17 cellular contexts compared by ENCODE assay signal in the genomic region with DNA sequence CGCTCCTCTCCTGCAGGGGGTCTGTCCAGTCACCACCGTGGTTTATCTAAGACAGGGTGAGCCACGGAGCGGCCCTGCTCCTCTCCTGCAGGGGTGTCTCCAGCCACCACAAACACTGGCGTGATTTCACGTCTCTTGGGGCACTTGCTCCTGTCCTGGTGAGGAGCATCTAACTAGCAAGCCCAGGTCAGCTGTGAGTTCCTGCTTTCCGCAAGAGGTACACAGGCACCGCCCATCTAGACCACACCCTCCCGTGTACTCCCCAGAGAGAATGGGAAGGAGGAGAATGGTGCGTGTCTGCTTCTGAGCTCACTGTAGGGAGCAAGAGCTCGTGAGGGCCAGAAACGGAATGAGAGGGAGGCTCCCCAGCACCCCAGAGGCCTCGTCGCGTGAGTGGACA. TPM values are rescaled to one million over a fixed set of nuclear protein-coding genes. Genes with fewer than 3 reads are reported as not detected.
A peak's percentile ranks its signal among the peaks of the same experiment; 100 is the strongest.
DNase-seq lines count a peak whose midpoint lies in the region; ATAC-seq and TF ChIP-seq lines count a peak whose summit lies in the region.
"Had no signal": no experiment of that assay in that cellular context is flagged by ENCODE, and none has a peak within 500 bp of the region (broad histone marks: within the 10 kb centered on the region; RNA-seq: fewer than 3 reads in every experiment).

No MANE protein-coding gene starts in this region.

- no peak overlapping the region for H3K27ac ChIP-seq in BLaER1 treated with 17β-estradiol and CSF1 and Interleukin-3, amounts not matched to agents 10 nM and 100 nM
- no peak overlapping the region for H3K27ac ChIP-seq in colonic mucosa
- H3K27ac ChIP-seq: C4-2B had no signal

- ATAC-seq in activated CD4-positive, alpha-beta T cell treated with anti-CD3 and anti-CD28 coated beads for 36 hours: no peak
- no peak for ATAC-seq in HG02840 (IDR thresholded peaks at IDR 0.05; ENCODE audit: low FRiP score, unreplicated experiment)
- ATAC-seq: HCT116, HepG2 had no signal

- POLR2A ChIA-PET in activated CD4-positive, alpha-beta T cell treated with anti-CD3 and anti-CD28 coated beads for 36 hours (lab: Charles Lee): no interaction called here

- no peaks in the 10 kb centered on the region for H3K9me3 Mint-ChIP-seq in nephron
- H3K9me3 Mint-ChIP-seq in activated CD4-positive, alpha-beta T cell treated with anti-CD3 and anti-CD28 coated beads for 36 hours (ENCODE audit: low read depth): no peaks in the 10 kb centered on the region

- H3K9ac ChIP-seq in BLaER1 treated with 17β-estradiol and CSF1 and Interleukin-3, amounts not matched to agents 10 nM and 100 nM: no peak overlapping the region
- no peak overlapping the region for H3K9ac ChIP-seq in colonic mucosa (ENCODE audit: low read depth in 2 of 2, low read length in 2 of 2)

- peaks cover 55% of the 10 kb centered on the region for H3K27me3 Mint-ChIP-seq in nephron (ENCODE audit: low read depth)
- peaks cover 21% of the 10 kb centered on the region for H3K27me3 Mint-ChIP-seq in activated CD4-positive, alpha-beta T cell treated with anti-CD3 and anti-CD28 coated beads for 36 hours

- CTCF ChIA-PET in activated CD4-positive, alpha-beta T cell treated with anti-CD3 and anti-CD28 coated beads for 36 hours (lab: Charles Lee): no interaction called here

- peaks cover 25 to 67% (median 65%) of the 10 kb centered on the region in 10 experiments for H3K4me1 ChIP-seq in BLaER1 treated with 17β-estradiol and CSF1 and Interleukin-3, amounts not matched to agents 10 nM and 100 nM
- H3K4me1 ChIP-seq in colonic mucosa: no peaks in the 10 kb centered on the region

- TF ChIP-seq CTCF in NB4 (IDR thresholded peaks at IDR 0.05; ENCODE audit: low read depth, low read length) (no peak), colonic mucosa (IDR thresholded peaks at IDR 0.05) (no peak), nephron (IDR thresholded peaks at IDR 0.05; ENCODE audit: unreplicated experiment in 3 of 3) (no peak)

- H3K4me2 ChIP-seq in BLaER1 treated with 17β-estradiol and CSF1 and Interleukin-3, amounts not matched to agents 10 nM and 100 nM: peak overlapping the region; percentile 44 to 84 (median 74)

- no peaks in the 10 kb centered on the region for H3K36me3 ChIP-seq in BLaER1 treated with 17β-estradiol and CSF1 and Interleukin-3, amounts not matched to agents 10 nM and 100 nM
- no peaks in the 10 kb centered on the region for H3K36me3 ChIP-seq in colonic mucosa

- peak overlapping the region in 2 of 3 experiments; percentile 28 to 40 for H3K27ac Mint-ChIP-seq in nephron
- H3K27ac Mint-ChIP-seq in activated CD4-positive, alpha-beta T cell treated with anti-CD3 and anti-CD28 coated beads for 36 hours: no peak overlapping the region
- H3K27ac Mint-ChIP-seq: CD4-positive, alpha-beta memory T cell had no signal

- no peak overlapping the region for H3K4me3 ChIP-seq in BLaER1 treated with 17β-estradiol and CSF1 and Interleukin-3, amounts not matched to agents 10 nM and 100 nM
- H3K4me3 ChIP-seq in NB4 (ENCODE audit: low read depth, low read length): no peak overlapping the region
- H3K4me3 ChIP-seq in colonic mucosa: no peak overlapping the region

- H3K9me3 ChIP-seq in BLaER1 treated with 17β-estradiol and CSF1 and Interleukin-3, amounts not matched to agents 10 nM and 100 nM (replicated peaks in 1 of 11): no peaks in the 10 kb centered on the region
- H3K9me3 ChIP-seq in colonic mucosa: no peaks in the 10 kb centered on the region

- H3K36me3 Mint-ChIP-seq in nephron (ENCODE audit: low read depth): no peaks in the 10 kb centered on the region
- no peaks in the 10 kb centered on the region for H3K36me3 Mint-ChIP-seq in activated CD4-positive, alpha-beta T cell treated with anti-CD3 and anti-CD28 coated beads for 36 hours (ENCODE audit: low read depth)
- H3K36me3 Mint-ChIP-seq: CD4-positive, alpha-beta memory T cell had no signal

- DNase-seq in NB4 (ENCODE audit: low read depth): peak; percentile 13
- DNase-seq in colonic mucosa: peak; percentile 58
- no peak for DNase-seq in DMS 273 (lab: John Stamatoyannopoulos, UW; ENCODE audit: unreplicated experiment)
- DNase-seq in activated CD4-positive, alpha-beta T cell treated with anti-CD3 and anti-CD28 coated beads for 36 hours: no peak
- DNase-seq in NCI-H1436 (lab: John Stamatoyannopoulos, UW): no peak
- DNase-seq: ACHN; CD4-positive, alpha-beta memory T cell; DMS153; DMS79 treated with DMSO at 0.1 percent for 48 hours; GDM1 had no signal

- H4K20me1 ChIP-seq in BLaER1 treated with 17β-estradiol and CSF1 and Interleukin-3, amounts not matched to agents 10 nM and 100 nM: peaks cover 0 to 10% (median 0%) of the 10 kb centered on the region in 11 experiments; a peak in 3 of 22 replicates

- peaks cover 0 to 59% (median 0%) of the 10 kb centered on the region in 11 experiments; a peak in 5 of 22 replicates for H3K27me3 ChIP-seq in BLaER1 treated with 17β-estradiol and CSF1 and Interleukin-3, amounts not matched to agents 10 nM and 100 nM
- H3K27me3 ChIP-seq in colonic mucosa: no peaks in the 10 kb centered on the region

- peaks cover 16% of the 10 kb centered on the region for H3K4me1 Mint-ChIP-seq in nephron
- H3K4me1 Mint-ChIP-seq in activated CD4-positive, alpha-beta T cell treated with anti-CD3 and anti-CD28 coated beads for 36 hours: no peaks in the 10 kb centered on the region
- H3K4me1 Mint-ChIP-seq: CD4-positive, alpha-beta memory T cell had no signal

- no peak overlapping the region for H3K4me3 Mint-ChIP-seq in nephron
- no peak overlapping the region for H3K4me3 Mint-ChIP-seq in activated CD4-positive, alpha-beta T cell treated with anti-CD3 and anti-CD28 coated beads for 36 hours
- H3K4me3 Mint-ChIP-seq: CD4-positive, alpha-beta memory T cell had no signal

- no peak for TF ChIP-seq POLR2A in NB4 (IDR thresholded peaks at IDR 0.05; ENCODE audit: extremely low read depth, insufficient read length)

- intact Hi-C loops in colonic mucosa (cut with DNase I): no loop called here
- intact Hi-C loops in activated CD4-positive, alpha-beta T cell treated with anti-CD3 and anti-CD28 coated beads for 36 hours (cut with DNase I, micrococcal nuclease): no loop called here

RNA-seq across cellular contexts. Expression of a gene that starts 40.7 kb away (rescaled TPM):
- total RNA-seq in colonic mucosa: 1 to 10 TPM; 2.0 TPM
- under 1 TPM; 0.39 to 0.50 TPM for total RNA-seq in activated CD4-positive, alpha-beta T cell treated with anti-CD3 and anti-CD28 coated beads for 36 hours
- total RNA-seq: A172; CD4-positive, alpha-beta memory T cell; HepG2 had no signal

Comparison
In these comparisons a context has a peak if more than half of its experiments do, and no peak if none do; other contexts are left out.
1. DNase-seq: peak in NB4 (single experiment) and colonic mucosa (single experiment); none in DMS 273 (single experiment), activated CD4-positive, alpha-beta T cell treated with anti-CD3 and anti-CD28 coated beads for 36 hours (single experiment) and NCI-H1436 (single experiment).